In genomic region chr11:62000539-62001446, GRCh38 we compare ENCODE assay signal across 1 cellular context.
TF ChIP-seq lines count a peak whose summit lies in the region.

No MANE protein-coding gene starts in this region.

TF ChIP-seq in A549, 52 proteins besides CTCF, POLR2A, EP300 and RAD21:
- TF ChIP-seq TFCP2L1 (CRISPR knock-in tag; IDR thresholded peaks at IDR 0.05) = no peak
- TF ChIP-seq, protein P1, sequence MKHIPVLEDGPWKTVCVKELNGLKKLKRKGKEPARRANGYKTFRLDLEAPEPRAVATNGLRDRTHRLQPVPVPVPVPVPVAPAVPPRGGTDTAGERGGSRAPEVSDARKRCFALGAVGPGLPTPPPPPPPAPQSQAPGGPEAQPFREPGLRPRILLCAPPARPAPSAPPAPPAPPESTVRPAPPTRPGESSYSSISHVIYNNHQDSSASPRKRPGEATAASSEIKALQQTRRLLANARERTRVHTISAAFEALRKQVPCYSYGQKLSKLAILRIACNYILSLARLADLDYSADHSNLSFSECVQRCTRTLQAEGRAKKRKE (CRISPR knock-in tag; IDR thresholded peaks at IDR 0.05; ENCODE audit: low read depth) = no peak
- TF ChIP-seq RFX5 (IDR thresholded peaks at IDR 0.05) = no peak
- no peak for TF ChIP-seq EHMT2 (IDR thresholded peaks at IDR 0.05; ENCODE audit: low read depth)
- no peak for TF ChIP-seq MAFK (IDR thresholded peaks at IDR 0.05; ENCODE audit: partially characterized antibody)
- no peak for TF ChIP-seq EHF (CRISPR knock-in tag; IDR thresholded peaks at IDR 0.05)
- TF ChIP-seq NFE2L2 (conservative IDR thresholded peaks at IDR 0.05; ENCODE audit: low read length) = no peak
- no peak for TF ChIP-seq GATA3 (IDR thresholded peaks at IDR 0.05; ENCODE audit: borderline replicate concordance)
- no peak for TF ChIP-seq RNF2 (IDR thresholded peaks at IDR 0.05; ENCODE audit: borderline replicate concordance, low read depth)
